ENCODE assay signal across 33 cellular contexts in the genomic region with DNA sequence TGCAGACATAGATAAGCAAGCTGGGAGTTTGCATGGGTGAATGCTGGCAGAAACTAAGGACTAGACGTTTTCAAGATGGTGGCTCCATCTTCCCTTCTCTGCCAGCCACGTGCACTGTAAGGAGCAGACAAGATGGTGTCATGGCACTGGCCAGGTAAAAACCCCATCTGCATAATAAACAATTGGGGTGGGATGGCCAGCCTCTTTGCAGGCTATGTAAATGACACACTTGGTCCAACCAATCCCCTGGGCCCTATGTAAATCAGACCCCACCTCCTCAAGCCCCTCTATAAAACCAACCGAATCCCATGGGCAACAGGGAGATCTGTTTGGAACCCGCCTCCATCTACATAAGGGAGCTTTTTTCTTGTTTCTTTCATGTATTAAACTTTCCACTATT. TPM values are rescaled to one million over a fixed set of nuclear protein-coding genes. Genes with fewer than 3 reads are reported as not detected.
"Had no signal": no experiment of that assay in that cellular context is flagged by ENCODE, and none has a peak within 500 bp of the region (broad histone marks: within the 10 kb centered on the region; RNA-seq: fewer than 3 reads in every experiment).

No MANE protein-coding gene starts in this region.

- H3K4me3 Mint-ChIP-seq: activated CD8-positive, alpha-beta T cell treated with anti-CD3 and anti-CD28 coated beads for 36 hours; activated naive CD4-positive, alpha-beta T cell treated with anti-CD3 and anti-CD28 coated beads for 36 hours; activated naive CD8-positive, alpha-beta T cell treated with anti-CD3 and anti-CD28 coated beads, Interleukin-2, amount 10 ng/mL, durations not matched to agents 7 days and 5 days; activated T-helper 1 cell treated with anti-CD3 and anti-CD28 coated beads, Interleukin-12 subunit alpha, Interleukin-12 subunit beta, Interleukin-2, Interleukin-4 antibody, amounts not matched to agents 30 ng/mL and 10 ng/mL and 1 ng/mL, durations not matched to agents 14 hours and 24 hours and 36 hours; brain; T-helper 17 cell; T-helper 2 cell treated with Interferon-gamma antibody and Interleukin-4, amounts not matched to agents 5 μg/mL and 100 μg/mL, for 36 hours had no signal

- DNase-seq: activated CD4-positive, alpha-beta T cell treated with anti-CD3 and anti-CD28 coated beads for 1 hour; activated CD4-positive, alpha-beta T cell treated with anti-CD3 and anti-CD28 coated beads for 48 hours; activated CD4-positive, alpha-beta T cell treated with anti-CD3 and anti-CD28 coated beads, Interleukin-2, amount 50 U/mL, for 1 hour; activated CD4-positive, alpha-beta T cell treated with anti-CD3 and anti-CD28 coated beads, Interleukin-2, amount 50 U/mL, for 48 hours; activated CD8-positive, alpha-beta memory T cell treated with anti-CD3 and anti-CD28 coated beads for 24 hours; activated CD8-positive, alpha-beta memory T cell treated with anti-CD3 and anti-CD28 coated beads, Interleukin-2, amount 50 U/mL, for 4 hours; activated CD8-positive, alpha-beta T cell treated with anti-CD3 and anti-CD28 coated beads for 36 hours; activated effector memory CD4-positive, alpha-beta T cell treated with anti-CD3 and anti-CD28 coated beads, Interleukin-2, amount 50 U/mL, for 16 hours; activated naive CD4-positive, alpha-beta T cell treated with anti-CD3 and anti-CD28 coated beads for 36 hours; activated naive CD8-positive, alpha-beta T cell treated with anti-CD3 and anti-CD28 coated beads, Interleukin-2, amount 10 ng/mL, durations not matched to agents 7 days and 5 days; activated T-cell treated with anti-CD3 and anti-CD28 coated beads, Interleukin-2, amount 50 U/mL, for 1 hour; activated T-cell treated with anti-CD3 and anti-CD28 coated beads, Interleukin-2, amount 50 U/mL, for 48 hours; central memory CD4-positive, alpha-beta T cell; cerebellar nuclear complex; colonic mucosa; effector memory CD4-positive, alpha-beta T cell; erythroblast; foreskin keratinocyte; gastrocnemius medialis; glutamatergic neuron; heart left ventricle; T-helper 1 cell; T-helper 17 cell had no signal

- H3K36me3 Mint-ChIP-seq: activated naive CD4-positive, alpha-beta T cell treated with anti-CD3 and anti-CD28 coated beads, Interleukin-2, amount 50 U/mL, for 72 hours; activated naive CD8-positive, alpha-beta T cell treated with anti-CD3 and anti-CD28 coated beads, Interleukin-2, amount 10 ng/mL, durations not matched to agents 7 days and 5 days; brain had no signal

- ATAC-seq: activated CD8-positive, alpha-beta T cell treated with anti-CD3 and anti-CD28 coated beads for 36 hours; activated naive CD4-positive, alpha-beta T cell treated with anti-CD3 and anti-CD28 coated beads, Interleukin-2, amount 50 U/mL, for 72 hours; foreskin keratinocyte; gastrocnemius medialis; heart left ventricle; T-helper 17 cell had no signal

- H3K4me3 ChIP-seq: ascending aorta, breast epithelium, cardiac muscle cell, colonic mucosa, esophagus muscularis mucosa, gastrocnemius medialis, heart left ventricle had no signal

- H3K4me1 Mint-ChIP-seq: activated naive CD8-positive, alpha-beta T cell treated with anti-CD3 and anti-CD28 coated beads, Interleukin-2, amount 10 ng/mL, durations not matched to agents 7 days and 5 days; brain; T-helper 17 cell had no signal

- H3K27ac ChIP-seq: ascending aorta, cardiac muscle cell, colonic mucosa, esophagus muscularis mucosa, foreskin keratinocyte, gastrocnemius medialis, heart left ventricle had no signal

- H3K9me3 ChIP-seq: ascending aorta, breast epithelium, colonic mucosa had no signal

- H3K4me1 ChIP-seq: ascending aorta, breast epithelium, colonic mucosa, esophagus muscularis mucosa, foreskin keratinocyte, gastrocnemius medialis, heart left ventricle had no signal

- H3K27ac Mint-ChIP-seq: activated CD8-positive, alpha-beta T cell treated with anti-CD3 and anti-CD28 coated beads for 36 hours; activated naive CD4-positive, alpha-beta T cell treated with anti-CD3 and anti-CD28 coated beads for 36 hours; activated naive CD4-positive, alpha-beta T cell treated with anti-CD3 and anti-CD28 coated beads, Interleukin-2, amount 50 U/mL, for 72 hours; activated naive CD8-positive, alpha-beta T cell treated with anti-CD3 and anti-CD28 coated beads, Interleukin-2, amount 10 ng/mL, durations not matched to agents 7 days and 5 days; activated T-helper 1 cell treated with anti-CD3 and anti-CD28 coated beads, Interleukin-12 subunit alpha, Interleukin-12 subunit beta, Interleukin-2, Interleukin-4 antibody, amounts not matched to agents 30 ng/mL and 10 ng/mL and 1 ng/mL, durations not matched to agents 14 hours and 24 hours and 36 hours; activated T-helper 2 cell treated with anti-CD3 and anti-CD28 coated beads, Interferon-gamma antibody, Interleukin-2, Interleukin-4, amounts not matched to agents 10 μg/mL and 5 μg/mL and 100 μg/mL, durations not matched to agents 14 hours and 24 hours and 36 hours; brain; T-helper 17 cell; T-helper 2 cell treated with Interferon-gamma antibody and Interleukin-4, amounts not matched to agents 5 μg/mL and 100 μg/mL, for 36 hours had no signal

- H3K9me3 Mint-ChIP-seq: activated CD8-positive, alpha-beta T cell treated with anti-CD3 and anti-CD28 coated beads for 36 hours; activated naive CD4-positive, alpha-beta T cell treated with anti-CD3 and anti-CD28 coated beads for 36 hours; activated naive CD4-positive, alpha-beta T cell treated with anti-CD3 and anti-CD28 coated beads, Interleukin-2, amount 50 U/mL, for 72 hours; activated naive CD8-positive, alpha-beta T cell treated with anti-CD3 and anti-CD28 coated beads, Interleukin-2, amount 10 ng/mL, durations not matched to agents 7 days and 5 days; activated T-helper 1 cell treated with anti-CD3 and anti-CD28 coated beads, Interleukin-12 subunit alpha, Interleukin-12 subunit beta, Interleukin-2, Interleukin-4 antibody, amounts not matched to agents 30 ng/mL and 10 ng/mL and 1 ng/mL, durations not matched to agents 14 hours and 24 hours and 36 hours; activated T-helper 2 cell treated with anti-CD3 and anti-CD28 coated beads, Interferon-gamma antibody, Interleukin-2, Interleukin-4, amounts not matched to agents 10 μg/mL and 5 μg/mL and 100 μg/mL, durations not matched to agents 14 hours and 24 hours and 36 hours; T-helper 2 cell treated with Interferon-gamma antibody and Interleukin-4, amounts not matched to agents 5 μg/mL and 100 μg/mL, for 36 hours had no signal

- H3K36me3 ChIP-seq: ascending aorta, breast epithelium, cardiac muscle cell, colonic mucosa, esophagus muscularis mucosa, gastrocnemius medialis, heart left ventricle had no signal

- H3K27me3 ChIP-seq: ascending aorta, breast epithelium, cardiac muscle cell, colonic mucosa, foreskin keratinocyte, gastrocnemius medialis had no signal

RNA-seq across cellular contexts. Expression of gene OR7A5, which starts 2.4 kb away (rescaled TPM):
- total RNA-seq: activated CD8-positive, alpha-beta T cell treated with anti-CD3 and anti-CD28 coated beads for 36 hours; activated naive CD4-positive, alpha-beta T cell treated with anti-CD3 and anti-CD28 coated beads for 36 hours; activated naive CD4-positive, alpha-beta T cell treated with anti-CD3 and anti-CD28 coated beads, Interleukin-2, amount 50 U/mL, for 72 hours; activated naive CD8-positive, alpha-beta T cell treated with anti-CD3 and anti-CD28 coated beads, Interleukin-2, amount 10 ng/mL, durations not matched to agents 7 days and 5 days; activated T-helper 1 cell treated with anti-CD3 and anti-CD28 coated beads, Interleukin-12 subunit alpha, Interleukin-12 subunit beta, Interleukin-2, Interleukin-4 antibody, amounts not matched to agents 30 ng/mL and 10 ng/mL and 1 ng/mL, durations not matched to agents 14 hours and 24 hours and 36 hours; activated T-helper 2 cell treated with anti-CD3 and anti-CD28 coated beads, Interferon-gamma antibody, Interleukin-2, Interleukin-4, amounts not matched to agents 10 μg/mL and 5 μg/mL and 100 μg/mL, durations not matched to agents 14 hours and 24 hours and 36 hours; ascending aorta; cardiac muscle cell; colonic mucosa; dermis microvascular lymphatic vessel endothelial cell; foreskin keratinocyte; gastrocnemius medialis; heart left ventricle; T-helper 17 cell had no signal
- polyA plus RNA-seq: cardiac muscle cell, foreskin keratinocyte, heart left ventricle had no signal

RNA-seq across cellular contexts. Expression of gene OR7C1, which starts 2.4 kb away (rescaled TPM):
- total RNA-seq: activated CD8-positive, alpha-beta T cell treated with anti-CD3 and anti-CD28 coated beads for 36 hours; activated naive CD4-positive, alpha-beta T cell treated with anti-CD3 and anti-CD28 coated beads for 36 hours; activated naive CD4-positive, alpha-beta T cell treated with anti-CD3 and anti-CD28 coated beads, Interleukin-2, amount 50 U/mL, for 72 hours; activated naive CD8-positive, alpha-beta T cell treated with anti-CD3 and anti-CD28 coated beads, Interleukin-2, amount 10 ng/mL, durations not matched to agents 7 days and 5 days; activated T-helper 1 cell treated with anti-CD3 and anti-CD28 coated beads, Interleukin-12 subunit alpha, Interleukin-12 subunit beta, Interleukin-2, Interleukin-4 antibody, amounts not matched to agents 30 ng/mL and 10 ng/mL and 1 ng/mL, durations not matched to agents 14 hours and 24 hours and 36 hours; activated T-helper 2 cell treated with anti-CD3 and anti-CD28 coated beads, Interferon-gamma antibody, Interleukin-2, Interleukin-4, amounts not matched to agents 10 μg/mL and 5 μg/mL and 100 μg/mL, durations not matched to agents 14 hours and 24 hours and 36 hours; ascending aorta; cardiac muscle cell; colonic mucosa; dermis microvascular lymphatic vessel endothelial cell; foreskin keratinocyte; T-helper 17 cell had no signal
- polyA plus RNA-seq: cardiac muscle cell, foreskin keratinocyte, heart left ventricle had no signal

RNA-seq across cellular contexts. Expression of gene OR7A10, which starts 11.3 kb away (rescaled TPM):
- total RNA-seq: activated CD8-positive, alpha-beta T cell treated with anti-CD3 and anti-CD28 coated beads for 36 hours; activated naive CD4-positive, alpha-beta T cell treated with anti-CD3 and anti-CD28 coated beads for 36 hours; activated naive CD4-positive, alpha-beta T cell treated with anti-CD3 and anti-CD28 coated beads, Interleukin-2, amount 50 U/mL, for 72 hours; activated naive CD8-positive, alpha-beta T cell treated with anti-CD3 and anti-CD28 coated beads, Interleukin-2, amount 10 ng/mL, durations not matched to agents 7 days and 5 days; activated T-helper 1 cell treated with anti-CD3 and anti-CD28 coated beads, Interleukin-12 subunit alpha, Interleukin-12 subunit beta, Interleukin-2, Interleukin-4 antibody, amounts not matched to agents 30 ng/mL and 10 ng/mL and 1 ng/mL, durations not matched to agents 14 hours and 24 hours and 36 hours; activated T-helper 2 cell treated with anti-CD3 and anti-CD28 coated beads, Interferon-gamma antibody, Interleukin-2, Interleukin-4, amounts not matched to agents 10 μg/mL and 5 μg/mL and 100 μg/mL, durations not matched to agents 14 hours and 24 hours and 36 hours; ascending aorta; breast epithelium; cardiac muscle cell; colonic mucosa; dermis microvascular lymphatic vessel endothelial cell; esophagus muscularis mucosa; foreskin keratinocyte; gastrocnemius medialis; heart left ventricle; T-helper 17 cell had no signal
- polyA plus RNA-seq: cardiac muscle cell, foreskin keratinocyte, heart left ventricle had no signal

RNA-seq across cellular contexts. Expression of gene OR7A17, which starts 48.5 kb away (rescaled TPM):
- total RNA-seq: activated CD8-positive, alpha-beta T cell treated with anti-CD3 and anti-CD28 coated beads for 36 hours; activated naive CD4-positive, alpha-beta T cell treated with anti-CD3 and anti-CD28 coated beads for 36 hours; activated naive CD4-positive, alpha-beta T cell treated with anti-CD3 and anti-CD28 coated beads, Interleukin-2, amount 50 U/mL, for 72 hours; activated naive CD8-positive, alpha-beta T cell treated with anti-CD3 and anti-CD28 coated beads, Interleukin-2, amount 10 ng/mL, durations not matched to agents 7 days and 5 days; activated T-helper 1 cell treated with anti-CD3 and anti-CD28 coated beads, Interleukin-12 subunit alpha, Interleukin-12 subunit beta, Interleukin-2, Interleukin-4 antibody, amounts not matched to agents 30 ng/mL and 10 ng/mL and 1 ng/mL, durations not matched to agents 14 hours and 24 hours and 36 hours; activated T-helper 2 cell treated with anti-CD3 and anti-CD28 coated beads, Interferon-gamma antibody, Interleukin-2, Interleukin-4, amounts not matched to agents 10 μg/mL and 5 μg/mL and 100 μg/mL, durations not matched to agents 14 hours and 24 hours and 36 hours; ascending aorta; breast epithelium; cardiac muscle cell; colonic mucosa; dermis microvascular lymphatic vessel endothelial cell; esophagus muscularis mucosa; foreskin keratinocyte; gastrocnemius medialis; heart left ventricle; T-helper 17 cell had no signal
- polyA plus RNA-seq: cardiac muscle cell, foreskin keratinocyte, heart left ventricle had no signal
